9 cellular contexts compared by ENCODE assay signal in the genomic region with DNA sequence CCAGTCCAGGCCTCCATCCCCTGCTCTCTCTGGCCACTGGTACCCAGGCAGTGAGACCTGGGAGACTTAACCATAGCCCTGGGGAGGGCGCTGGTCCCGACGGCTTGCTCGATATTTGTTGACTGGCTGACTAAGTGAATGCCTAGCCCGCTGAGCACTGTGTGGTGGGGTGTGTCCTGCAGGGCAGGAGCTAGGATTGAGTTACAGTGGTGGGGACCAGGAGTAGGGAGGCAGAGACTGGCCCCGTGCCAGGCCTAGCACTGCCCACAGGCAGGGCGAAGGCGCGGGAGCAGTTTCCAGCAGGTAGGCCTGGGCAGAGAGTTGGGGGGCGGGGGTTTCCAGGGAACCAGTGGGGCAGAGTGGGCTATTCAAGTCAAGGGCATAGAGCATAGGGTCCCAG. TPM values are rescaled to one million over a fixed set of nuclear protein-coding genes. Genes with fewer than 3 reads are reported as not detected.
DNase-seq lines count a peak whose midpoint lies in the region; ATAC-seq and TF ChIP-seq lines count a peak whose summit lies in the region.
"Had no signal": no experiment of that assay in that cellular context is flagged by ENCODE, and none has a peak within 500 bp of the region (broad histone marks: within the 10 kb centered on the region; RNA-seq: fewer than 3 reads in every experiment).

A gene (plus strand): TSS at position 260 of the 400 bp plus-strand sequence. CDS start 2,887 bp downstream, outside the sequence.

- H3K27me3 ChIP-seq in lower lobe of right lung (ENCODE audit: low read depth): no peaks in the 10 kb centered on the region
- H3K27me3 ChIP-seq in upper lobe of left lung: no peaks in the 10 kb centered on the region

- no peaks in the 10 kb centered on the region for H3K36me3 ChIP-seq in lower lobe of right lung
- no peaks in the 10 kb centered on the region for H3K36me3 ChIP-seq in upper lobe of left lung

- TF ChIP-seq EP300 in upper lobe of left lung (IDR thresholded peaks at IDR 0.05): no peak

- ATAC-seq in lower lobe of right lung (peak; percentile 7 to 33), upper lobe of left lung (ENCODE audit: low FRiP score in 2 of 2) (no peak), GM21576 (IDR thresholded peaks at IDR 0.05; ENCODE audit: unreplicated experiment) (no peak)

- TF ChIP-seq CTCF in lower lobe of right lung (IDR thresholded peaks at IDR 0.05) (no peak), upper lobe of left lung (IDR thresholded peaks at IDR 0.05) (no peak)

- peak within 1 kb of the TSS; percentile 59 for H3K27ac Mint-ChIP-seq in activated naive CD4-positive, alpha-beta T cell treated with anti-CD3 and anti-CD28 coated beads, Interleukin-2, amount 50 U/mL, for 24 hours
- no peak within 1 kb of the TSS for H3K27ac Mint-ChIP-seq in activated T-helper 2 cell treated with anti-CD3 and anti-CD28 coated beads, Interferon-gamma antibody, Interleukin-2, Interleukin-4, amounts not matched to agents 10 μg/mL and 5 μg/mL and 100 μg/mL, durations not matched to agents 14 hours and 24 hours and 36 hours

- H3K27me3 Mint-ChIP-seq in activated naive CD4-positive, alpha-beta T cell treated with anti-CD3 and anti-CD28 coated beads, Interleukin-2, amount 50 U/mL, for 24 hours: no peaks in the 10 kb centered on the region
- no peaks in the 10 kb centered on the region for H3K27me3 Mint-ChIP-seq in activated T-helper 2 cell treated with anti-CD3 and anti-CD28 coated beads, Interferon-gamma antibody, Interleukin-2, Interleukin-4, amounts not matched to agents 10 μg/mL and 5 μg/mL and 100 μg/mL, durations not matched to agents 14 hours and 24 hours and 36 hours (ENCODE audit: low read depth)

- 44 to 87% methylated on average over 5 to 7 of the region's 10 CpGs for WGBS in upper lobe of left lung, 2 donors

- H3K4me3 ChIP-seq in lower lobe of right lung: peak within 1 kb of the TSS; percentile 19
- H3K4me3 ChIP-seq in upper lobe of left lung: peak within 1 kb of the TSS in 3 of 4 donors; percentile 14 to 36 (median 15)

- no peaks in the 10 kb centered on the region for H3K9me3 ChIP-seq in lower lobe of right lung
- no peaks in the 10 kb centered on the region for H3K9me3 ChIP-seq in upper lobe of left lung

- no peak for DNase-seq in activated naive CD4-positive, alpha-beta T cell treated with anti-CD3 and anti-CD28 coated beads, Interleukin-2, amount 50 U/mL, for 16 hours
- no peak for DNase-seq in activated T-helper 2 cell treated with anti-CD3 and anti-CD28 coated beads, Interferon-gamma antibody, Interleukin-2, Interleukin-4, amounts not matched to agents 10 μg/mL and 5 μg/mL and 100 μg/mL, durations not matched to agents 14 hours and 24 hours and 36 hours (ENCODE audit: low spot score)
- DNase-seq in lower lobe of right lung: peak; percentile 71
- DNase-seq in upper lobe of left lung: peak in 1 of 2 donors; percentile 66
- no peak for DNase-seq in activated gamma-delta T cell treated with Interleukin-2 at 50 U/mL for 16 hours
- DNase-seq in SHP77 treated with DMSO at 0.1 percent for 48 hours (lab: John Stamatoyannopoulos, UW): no peak
- DNase-seq: stimulated activated CD4-positive, alpha-beta T cell treated with anti-CD3 and anti-CD28 coated beads, Interleukin-4, amount 100 ng/mL, for 1 hour had no signal

- H3K36me3 Mint-ChIP-seq in activated naive CD4-positive, alpha-beta T cell treated with anti-CD3 and anti-CD28 coated beads, Interleukin-2, amount 50 U/mL, for 24 hours: peaks cover 1% of the 10 kb centered on the region
- H3K36me3 Mint-ChIP-seq in activated T-helper 2 cell treated with anti-CD3 and anti-CD28 coated beads, Interferon-gamma antibody, Interleukin-2, Interleukin-4, amounts not matched to agents 10 μg/mL and 5 μg/mL and 100 μg/mL, durations not matched to agents 14 hours and 24 hours and 36 hours (ENCODE audit: low read depth): peaks cover 3% of the 10 kb centered on the region

- H3K27ac ChIP-seq in lower lobe of right lung (peak within 1 kb of the TSS; percentile 31), upper lobe of left lung (peak within 1 kb of the TSS in 3 of 4 donors; percentile 32 to 83 (median 66))

- peak in 1 of 4 donors; percentile 30 for TF ChIP-seq POLR2A in upper lobe of left lung (IDR thresholded peaks at IDR 0.05)

- H3K9me3 Mint-ChIP-seq in activated naive CD4-positive, alpha-beta T cell treated with anti-CD3 and anti-CD28 coated beads, Interleukin-2, amount 50 U/mL, for 24 hours: no peaks in the 10 kb centered on the region
- H3K9me3 Mint-ChIP-seq in activated T-helper 2 cell treated with anti-CD3 and anti-CD28 coated beads, Interferon-gamma antibody, Interleukin-2, Interleukin-4, amounts not matched to agents 10 μg/mL and 5 μg/mL and 100 μg/mL, durations not matched to agents 14 hours and 24 hours and 36 hours: no peaks in the 10 kb centered on the region

- H3K4me1 Mint-ChIP-seq in activated naive CD4-positive, alpha-beta T cell treated with anti-CD3 and anti-CD28 coated beads, Interleukin-2, amount 50 U/mL, for 24 hours: peaks cover 23% of the 10 kb centered on the region
- peaks cover 21% of the 10 kb centered on the region for H3K4me1 Mint-ChIP-seq in activated T-helper 2 cell treated with anti-CD3 and anti-CD28 coated beads, Interferon-gamma antibody, Interleukin-2, Interleukin-4, amounts not matched to agents 10 μg/mL and 5 μg/mL and 100 μg/mL, durations not matched to agents 14 hours and 24 hours and 36 hours (ENCODE audit: low read depth)

- intact Hi-C loops in activated T-helper 2 cell treated with anti-CD3 and anti-CD28 coated beads, Interferon-gamma antibody, Interleukin-2, Interleukin-4, amounts not matched to agents 10 μg/mL and 5 μg/mL and 100 μg/mL, durations not matched to agents 14 hours and 24 hours and 36 hours (cut with micrococcal nuclease): no loop called here
- intact Hi-C loops in lower lobe of right lung (cut with DNase I): no loop called here

- H3K4me3 Mint-ChIP-seq in activated naive CD4-positive, alpha-beta T cell treated with anti-CD3 and anti-CD28 coated beads, Interleukin-2, amount 50 U/mL, for 24 hours: no peak within 1 kb of the TSS
- H3K4me3 Mint-ChIP-seq in activated T-helper 2 cell treated with anti-CD3 and anti-CD28 coated beads, Interferon-gamma antibody, Interleukin-2, Interleukin-4, amounts not matched to agents 10 μg/mL and 5 μg/mL and 100 μg/mL, durations not matched to agents 14 hours and 24 hours and 36 hours (ENCODE audit: low read depth): no peak within 1 kb of the TSS

- H3K4me1 ChIP-seq in lower lobe of right lung (peaks cover 44% of the 10 kb centered on the region), upper lobe of left lung (peaks cover 22 to 52% (median 40%) of the 10 kb centered on the region in 4 donors)

RNA-seq across cellular contexts. Expression of the gene that starts here (rescaled TPM):
- total RNA-seq in activated T-helper 2 cell treated with anti-CD3 and anti-CD28 coated beads, Interferon-gamma antibody, Interleukin-2, Interleukin-4, amounts not matched to agents 10 μg/mL and 5 μg/mL and 100 μg/mL, durations not matched to agents 14 hours and 24 hours and 36 hours: 11.8 and 12.8 TPM in 2 replicates
- total RNA-seq in lower lobe of right lung: 12.5 TPM
- 10 to 100 TPM in 5 of 6 donors, 1 to 10 TPM in 1; 5.6 to 41.9 (median 19.0) TPM for total RNA-seq in upper lobe of left lung

Comparison
In these comparisons a context has a peak if more than half of its experiments do, and no peak if none do; other contexts are left out.
1. ATAC-seq: peak in lower lobe of right lung (2 of 2); none in upper lobe of left lung (0 of 2) and GM21576 (single experiment).